29 cellular contexts compared by ENCODE assay signal in genomic region chr18:50232419-50232818, GRCh38. TPM values are rescaled to one million over a fixed set of nuclear protein-coding genes. Genes with fewer than 3 reads are reported as not detected.
"Had no signal": no experiment of that assay in that cellular context is flagged by ENCODE, and none has a peak within 500 bp of the region (broad histone marks: within the 10 kb centered on the region; RNA-seq: fewer than 3 reads in every experiment).

No MANE protein-coding gene starts in this region.

- DNase-seq: activated CD4-positive, alpha-beta memory T cell treated with anti-CD3 and anti-CD28 coated beads, Interleukin-2, amount 10 ng/mL, durations not matched to agents 7 days and 5 days; activated CD4-positive, alpha-beta T cell treated with anti-CD3 and anti-CD28 coated beads for 1 hour; activated CD4-positive, alpha-beta T cell treated with anti-CD3 and anti-CD28 coated beads, Interleukin-2, amount 10 ng/mL, durations not matched to agents 7 days and 5 days; activated CD8-positive, alpha-beta memory T cell treated with anti-CD3 and anti-CD28 coated beads, Interleukin-2, amount 50 U/mL, for 48 hours; activated gamma-delta T cell treated with Interleukin-2 at 50 U/mL for 16 hours; activated naive CD4-positive, alpha-beta T cell treated with anti-CD3 and anti-CD28 coated beads, Interleukin-2, amount 50 U/mL, for 16 hours; activated T-cell treated with anti-CD3 and anti-CD28 coated beads, Interleukin-2, amount 50 U/mL, for 24 hours; amniotic stem cell; brain microvascular endothelial cell; caudate nucleus; cortex of kidney; gastrocnemius medialis; immature natural killer cell; left lung; lower lobe of right lung; mucosa of descending colon; psoas muscle; stimulated activated CD4-positive, alpha-beta T cell treated with anti-CD3 and anti-CD28 coated beads, Interleukin-15, amount 100 ng/mL, for 24 hours; stimulated activated CD4-positive, alpha-beta T cell treated with anti-CD3 and anti-CD28 coated beads, Interleukin-2, amount 100 ng/mL, for 24 hours; stimulated activated naive CD4-positive, alpha-beta T cell; T-helper 17 cell; T1000; tibial artery; upper lobe of right lung had no signal

- H3K4me3 ChIP-seq: gastrocnemius medialis, hepatocyte, left lung, lower lobe of right lung, mucosa of descending colon, psoas muscle, right atrium auricular region, suprapubic skin, tibial artery, upper lobe of right lung had no signal

- H3K27me3 ChIP-seq: brain microvascular endothelial cell, gastrocnemius medialis, hepatocyte, left lung, right atrium auricular region, suprapubic skin, tibial artery had no signal

- ATAC-seq: gastrocnemius medialis, left lung, lower lobe of right lung, mucosa of descending colon, psoas muscle, T-helper 17 cell, upper lobe of right lung had no signal

- H2AFZ ChIP-seq: hepatocyte, parathyroid adenoma had no signal

- H3K79me2 ChIP-seq: hepatocyte, parathyroid adenoma had no signal

- H3K4me2 ChIP-seq: hepatocyte had no signal

- H3K9ac ChIP-seq: parathyroid adenoma had no signal

- H3K36me3 ChIP-seq: brain microvascular endothelial cell, gastrocnemius medialis, left lung, lower lobe of right lung, right atrium auricular region, suprapubic skin, tibial artery, upper lobe of right lung had no signal

- H3K4me3 Mint-ChIP-seq: activated CD4-positive, alpha-beta memory T cell treated with anti-CD3 and anti-CD28 coated beads, Interleukin-2, amount 10 ng/mL, durations not matched to agents 7 days and 5 days; activated CD4-positive, alpha-beta T cell treated with anti-CD3 and anti-CD28 coated beads, Interleukin-2, amount 10 ng/mL, durations not matched to agents 7 days and 5 days; activated T-cell treated with anti-CD3 and anti-CD28 coated beads, Interleukin-2, amount 50 U/mL, for 24 hours; immature natural killer cell; T-helper 17 cell had no signal

- H3K27ac ChIP-seq: brain microvascular endothelial cell, gastrocnemius medialis, hepatocyte, left lung, lower lobe of right lung, parathyroid adenoma, psoas muscle, right atrium auricular region, suprapubic skin, tibial artery, upper lobe of right lung had no signal

- H3K9me3 ChIP-seq: gastrocnemius medialis, left lung, lower lobe of right lung, mucosa of descending colon, psoas muscle, right atrium auricular region, suprapubic skin, tibial artery, upper lobe of right lung had no signal

- H3K9me3 Mint-ChIP-seq: activated CD4-positive, alpha-beta memory T cell treated with anti-CD3 and anti-CD28 coated beads, Interleukin-2, amount 10 ng/mL, durations not matched to agents 7 days and 5 days; activated CD4-positive, alpha-beta T cell treated with anti-CD3 and anti-CD28 coated beads, Interleukin-2, amount 10 ng/mL, durations not matched to agents 7 days and 5 days; activated T-cell treated with anti-CD3 and anti-CD28 coated beads, Interleukin-2, amount 50 U/mL, for 24 hours had no signal

- H3K27ac Mint-ChIP-seq: activated CD4-positive, alpha-beta memory T cell treated with anti-CD3 and anti-CD28 coated beads, Interleukin-2, amount 10 ng/mL, durations not matched to agents 7 days and 5 days; activated CD4-positive, alpha-beta T cell treated with anti-CD3 and anti-CD28 coated beads, Interleukin-2, amount 10 ng/mL, durations not matched to agents 7 days and 5 days; activated T-cell treated with anti-CD3 and anti-CD28 coated beads, Interleukin-2, amount 50 U/mL, for 24 hours; immature natural killer cell; T-helper 17 cell had no signal

- H3K36me3 Mint-ChIP-seq: immature natural killer cell had no signal

- FAIRE-seq: astrocyte had no signal

- H3K4me1 ChIP-seq: gastrocnemius medialis, left lung, lower lobe of right lung, parathyroid adenoma, psoas muscle, right atrium auricular region, suprapubic skin, tibial artery, upper lobe of right lung had no signal

- H3K4me1 Mint-ChIP-seq: activated CD4-positive, alpha-beta T cell treated with anti-CD3 and anti-CD28 coated beads, Interleukin-2, amount 10 ng/mL, durations not matched to agents 7 days and 5 days; immature natural killer cell had no signal

RNA-seq across cellular contexts. Expression of gene CFAP53, which starts 33.9 kb away (rescaled TPM):
- total RNA-seq: upper lobe of right lung had no signal

RNA-seq across cellular contexts. Expression of gene MYO5B, which starts 37.5 kb away (rescaled TPM):
- total RNA-seq: activated CD4-positive, alpha-beta memory T cell treated with anti-CD3 and anti-CD28 coated beads, Interleukin-2, amount 10 ng/mL, durations not matched to agents 7 days and 5 days had no signal
